ENCODE assay signal across 8 cellular contexts in genomic region chr3:184565421-184566211, GRCh38. TPM values are rescaled to one million over a fixed set of nuclear protein-coding genes. Genes with fewer than 3 reads are reported as not detected.
DNase-seq lines count a peak whose midpoint lies in the region; ATAC-seq, FAIRE-seq and TF ChIP-seq lines count a peak whose summit lies in the region.

No MANE protein-coding gene starts in this region.

- WGBS in transverse colon (ENCODE audit: low coverage in 1 of 2), 2 donors = 29% methylated on average over 13 of the region's 14 CpGs; no CpG with 5 or more reads in 1 of the 2 donors

- H3K4me3 ChIP-seq in transverse colon = peak overlapping the region in 2 of 4 donors; percentile 9 to 77

- TF ChIP-seq POLR2A in transverse colon (IDR thresholded peaks at IDR 0.05) = peak; percentile 43

- intact Hi-C loops in transverse colon (cut with DNase I; ENCODE audit: low total_unique reads) = no loop called here

- no peaks in the 10 kb centered on the region for H3K27me3 ChIP-seq in transverse colon

- in situ Hi-C loops in transverse colon (cut with MboI; ENCODE audit: low pct_ligation_motif_present in 1 of 4, low pct_unique_long_range_greater_than_20kb in 1 of 4, low sequenced_read_pairs in 3 of 4) = no loop called here

- peak; percentile 61 for FAIRE-seq in islet of Langerhans (lab: Jason Lieb, UNC)

- TF ChIP-seq CTCF in transverse colon (IDR thresholded peaks at IDR 0.05) = no peak

- ATAC-seq in GM18502 (IDR thresholded peaks at IDR 0.05; ENCODE audit: poor library complexity, unreplicated experiment) = no peak
- no peak for ATAC-seq in HG03097 (IDR thresholded peaks at IDR 0.05; ENCODE audit: low FRiP score, unreplicated experiment)

- H3K36me3 ChIP-seq in transverse colon = no peaks in the 10 kb centered on the region

- DNase-seq in NCI-H1436 (lab: John Stamatoyannopoulos, UW) = peak; percentile 10
- DNase-seq in NCI-H1436 treated with DMSO at 0.1 percent for 48 hours (lab: John Stamatoyannopoulos, UW) = no peak
- peak; percentile 15 for DNase-seq in T1000 (lab: John Stamatoyannopoulos, UW)
- peak; percentile 86 for DNase-seq in transverse colon
- no peak for DNase-seq in GM19240 (ENCODE audit: insufficient read length, low spot score)

- H3K4me1 ChIP-seq in transverse colon = peaks cover 32 to 87% (median 68%) of the 10 kb centered on the region in 4 donors

- H3K9me3 ChIP-seq in transverse colon = no peaks in the 10 kb centered on the region

- peak overlapping the region; percentile 76 to 88 (median 83) for H3K27ac ChIP-seq in transverse colon

- TF ChIP-seq EP300 in transverse colon (IDR thresholded peaks at IDR 0.05; ENCODE audit: low read depth) = no peak

RNA-seq across cellular contexts. Expression of gene EPHB3, which starts 4.0 kb away (rescaled TPM):
- 10 to 100 TPM in 1 of 4 donors, 1 to 10 TPM in 3; 4.1 to 17.7 (median 6.7) TPM for total RNA-seq in transverse colon

Comparison
In these comparisons a context has a peak if more than half of its experiments do, and no peak if none do; other contexts are left out.
1. DNase-seq: peak in NCI-H1436 (single experiment), T1000 (single experiment) and transverse colon (single experiment); none in NCI-H1436 treated with DMSO at 0.1 percent for 48 hours (single experiment) and GM19240 (single experiment).